15 cellular contexts compared by ENCODE assay signal in genomic region chr7:100446040-100446439, GRCh38. TPM values are rescaled to one million over a fixed set of nuclear protein-coding genes. Genes with fewer than 3 reads are reported as not detected.
DNase-seq lines count a peak whose midpoint lies in the region; ATAC-seq and TF ChIP-seq lines count a peak whose summit lies in the region.
"Had no signal": no experiment of that assay in that cellular context is flagged by ENCODE, and none has a peak within 500 bp of the region (broad histone marks: within the 10 kb centered on the region; RNA-seq: fewer than 3 reads in every experiment).

No MANE protein-coding gene starts in this region.

- DNase-seq in EL, result peak; percentile 58
- DNase-seq in M059J (ENCODE audit: low read depth), result peak; percentile 66
- DNase-seq in esophagus squamous epithelium (lab: John Stamatoyannopoulos, UW), result no peak
- DNase-seq in psoas muscle, result peak in 1 of 2 donors; percentile 2
- no peak for DNase-seq in stimulated activated naive B cell treated with anti-CD40 and anti-IgM and Interleukin-4, amounts not matched to agents 10 μg/mL and 1 μg/mL and 100 μg/mL, for 72 hours
- no peak for DNase-seq in SW 1271 (lab: John Stamatoyannopoulos, UW)
- DNase-seq: activated gamma-delta T cell treated with Interleukin-2 at 50 U/mL for 16 hours; CD4-positive, alpha-beta memory T cell; NCI-H1417 treated with DMSO at 0.1 percent for 48 hours; NCI-H345; small intestine had no signal

- no peaks in the 10 kb centered on the region for H3K9me3 Mint-ChIP-seq in stimulated activated naive B cell treated with anti-CD40 and anti-IgM and Interleukin-4, amounts not matched to agents 10 μg/mL and 1 μg/mL and 100 μg/mL, for 72 hours
- H3K9me3 Mint-ChIP-seq: CD4-positive, alpha-beta memory T cell had no signal

- H3K27me3 ChIP-seq in esophagus squamous epithelium, result no peaks in the 10 kb centered on the region
- no peaks in the 10 kb centered on the region for H3K27me3 ChIP-seq in psoas muscle (ENCODE audit: insufficient read depth in 3 of 3, low read length in 2 of 3)
- H3K27me3 ChIP-seq: gastroesophageal sphincter had no signal

- H3K4me3 ChIP-seq in esophagus squamous epithelium, result no peak overlapping the region
- H3K4me3 ChIP-seq in psoas muscle, result no peak overlapping the region
- H3K4me3 ChIP-seq: gastroesophageal sphincter, GM12878 had no signal

- ATAC-seq in psoas muscle, result no peak
- no peak for ATAC-seq in GM21528 (IDR thresholded peaks at IDR 0.05; ENCODE audit: low FRiP score, unreplicated experiment)
- ATAC-seq in stimulated activated naive B cell treated with anti-CD40 and anti-IgM and Interleukin-4, amounts not matched to agents 10 μg/mL and 1 μg/mL and 100 μg/mL, for 72 hours (replicated peaks), result no peak
- ATAC-seq: gastroesophageal sphincter, GM12878, HCT116 had no signal

- no peak for TF ChIP-seq POLR2A in esophagus squamous epithelium (IDR thresholded peaks at IDR 0.05)

- intact Hi-C loops in esophagus squamous epithelium (cut with DNase I) (no loop called here), psoas muscle (cut with DNase I) (no loop called here)

- H3K4me1 ChIP-seq in esophagus squamous epithelium (peaks cover 0 to 38% (median 5%) of the 10 kb centered on the region in 3 donors), psoas muscle (peaks cover 3% of the 10 kb centered on the region)

- peak overlapping the region in 3 of 4 donors; percentile 17 to 46 (median 37) for H3K27ac ChIP-seq in esophagus squamous epithelium
- peak overlapping the region; percentile 36 for H3K27ac ChIP-seq in psoas muscle

- H3K27me3 Mint-ChIP-seq in stimulated activated naive B cell treated with anti-CD40 and anti-IgM and Interleukin-4, amounts not matched to agents 10 μg/mL and 1 μg/mL and 100 μg/mL, for 72 hours, result no peaks in the 10 kb centered on the region
- H3K27me3 Mint-ChIP-seq: CD4-positive, alpha-beta memory T cell had no signal

- TF ChIP-seq CTCF in esophagus squamous epithelium (IDR thresholded peaks at IDR 0.05) (no peak), psoas muscle (IDR thresholded peaks at IDR 0.05) (no peak)

- no peak overlapping the region for H3K27ac Mint-ChIP-seq in stimulated activated naive B cell treated with anti-CD40 and anti-IgM and Interleukin-4, amounts not matched to agents 10 μg/mL and 1 μg/mL and 100 μg/mL, for 72 hours

- peaks cover 0 to 4% of the 10 kb centered on the region in 2 donors for H3K36me3 Mint-ChIP-seq in stimulated activated naive B cell treated with anti-CD40 and anti-IgM and Interleukin-4, amounts not matched to agents 10 μg/mL and 1 μg/mL and 100 μg/mL, for 72 hours
- H3K36me3 Mint-ChIP-seq: CD4-positive, alpha-beta memory T cell had no signal

- peaks cover 14 to 22% of the 10 kb centered on the region in 2 donors for H3K4me1 Mint-ChIP-seq in stimulated activated naive B cell treated with anti-CD40 and anti-IgM and Interleukin-4, amounts not matched to agents 10 μg/mL and 1 μg/mL and 100 μg/mL, for 72 hours

- H3K36me3 ChIP-seq in esophagus squamous epithelium, result no peaks in the 10 kb centered on the region
- H3K36me3 ChIP-seq in psoas muscle (ENCODE audit: insufficient read depth in 1 of 2, low read depth in 1 of 2), result no peaks in the 10 kb centered on the region
- H3K36me3 ChIP-seq: gastroesophageal sphincter had no signal

- H3K4me3 Mint-ChIP-seq in stimulated activated naive B cell treated with anti-CD40 and anti-IgM and Interleukin-4, amounts not matched to agents 10 μg/mL and 1 μg/mL and 100 μg/mL, for 72 hours, result no peak overlapping the region
- H3K4me3 Mint-ChIP-seq: CD4-positive, alpha-beta memory T cell had no signal

- WGBS in esophagus squamous epithelium, 2 donors, result 40 to 92% methylated on average over 1 to 2 of the region's 2 CpGs
- 61 to 74% (median 72%) methylated on average over 2 of the region's 2 CpGs for WGBS in psoas muscle, 3 donors

- H3K9me3 ChIP-seq in esophagus squamous epithelium (no peaks in the 10 kb centered on the region), psoas muscle (no peaks in the 10 kb centered on the region)
- H3K9me3 ChIP-seq: gastroesophageal sphincter had no signal

RNA-seq across cellular contexts. Expression of gene PPP1R35, which starts 9.7 kb away (rescaled TPM):
- 17.7 and 23.7 TPM in 2 replicates for total RNA-seq in M059J (2014; rRNA removed; shearing (Covaris generic))
- total RNA-seq in esophagus squamous epithelium, result 10 to 100 TPM; 18.4 to 28.2 (median 26.4) TPM
- 10 to 100 TPM in 3 of 4 donors, 1 to 10 TPM in 1; 8.0 to 17.9 (median 13.0) TPM for total RNA-seq in psoas muscle
- 10 to 100 TPM in 2 of 3 donors, 1 to 10 TPM in 1; 9.8 to 22.4 (median 12.8) TPM for polyA plus RNA-seq in psoas muscle

RNA-seq across cellular contexts. Expression of gene MEPCE, which starts 16.4 kb away (rescaled TPM):
- total RNA-seq in M059J (2014; rRNA removed; shearing (Covaris generic)), result 32.7 and 48.2 TPM in 2 replicates
- 10 to 100 TPM; 18.0 to 27.7 (median 23.4) TPM for total RNA-seq in esophagus squamous epithelium
- 10 to 100 TPM; 27.2 to 41.5 (median 36.9) TPM for total RNA-seq in psoas muscle
- polyA plus RNA-seq in psoas muscle, result 10 to 100 TPM; 28.7 to 40.5 (median 29.5) TPM

RNA-seq across cellular contexts. Expression of gene ZCWPW1, which starts 17.5 kb away (rescaled TPM):
- total RNA-seq in M059J (2014; rRNA removed; shearing (Covaris generic)), result 5.2 and 7.8 TPM in 2 replicates
- total RNA-seq in esophagus squamous epithelium (1 to 10 TPM in 2 of 4 donors, under 1 TPM in 2; 0.83 to 4.2 (median 1.5) TPM), psoas muscle (1 to 10 TPM; 3.5 to 5.6 (median 3.7) TPM)
- polyA plus RNA-seq in psoas muscle, result 10 to 100 TPM in 1 of 3 donors, 1 to 10 TPM in 2; 5.5 to 13.2 (median 5.9) TPM

RNA-seq across cellular contexts. Expression of gene SPACDR, which starts 18.0 kb away (rescaled TPM):
- total RNA-seq in M059J (2014; rRNA removed; shearing (Covaris generic)), result 2.4 TPM in 1 of 2 replicates, not detected in the other
- not detected for total RNA-seq in esophagus squamous epithelium
- not detected for total RNA-seq in psoas muscle
- under 1 TPM in 2 of 3 donors, not detected in 1; 0.17 to 0.25 TPM for polyA plus RNA-seq in psoas muscle

RNA-seq across cellular contexts. Expression of gene TSC22D4, which starts 33.0 kb away (rescaled TPM):
- 28.1 and 43.6 TPM in 2 replicates for total RNA-seq in M059J (2014; rRNA removed; shearing (Covaris generic))
- total RNA-seq in esophagus squamous epithelium (10 to 100 TPM; 29.2 to 65.0 (median 33.7) TPM), psoas muscle (10 to 100 TPM; 15.7 to 23.6 (median 17.6) TPM)
- polyA plus RNA-seq in psoas muscle, result 10 to 100 TPM; 16.4 to 24.8 (median 16.7) TPM

Comparison
In these comparisons a context has a peak if more than half of its experiments do, and no peak if none do; other contexts are left out.
1. DNase-seq: peak in EL (single experiment) and M059J (single experiment); none in esophagus squamous epithelium (single experiment), stimulated activated naive B cell treated with anti-CD40 and anti-IgM and Interleukin-4, amounts not matched to agents 10 μg/mL and 1 μg/mL and 100 μg/mL, for 72 hours (single experiment) and SW 1271 (0 of 2).